1 cellular context compared by ENCODE assay signal in genomic region chrX:44314259-44314734, GRCh38.
TF ChIP-seq lines count a peak whose summit lies in the region.

No MANE protein-coding gene starts in this region.

TF ChIP-seq in HepG2, 621 proteins besides CTCF, POLR2A, EP300 and RAD21 (continued from another document):
- no peak for TF ChIP-seq RNF219 (CRISPR knock-in tag; IDR thresholded peaks at IDR 0.05)
- no peak for TF ChIP-seq PRDM15 (CRISPR knock-in tag; IDR thresholded peaks at IDR 0.05)
- no peak for TF ChIP-seq ZNF17 (CRISPR knock-in tag; IDR thresholded peaks at IDR 0.05)
- TF ChIP-seq ZNF329 (CRISPR knock-in tag; IDR thresholded peaks at IDR 0.05; ENCODE audit: low read depth), result no peak
- no peak for TF ChIP-seq KLF16 (CRISPR knock-in tag; IDR thresholded peaks at IDR 0.05)
- no peak for TF ChIP-seq ZNF672 (CRISPR knock-in tag; IDR thresholded peaks at IDR 0.05)
- no peak for TF ChIP-seq ZNF446 (CRISPR knock-in tag; IDR thresholded peaks at IDR 0.05)
- TF ChIP-seq ZNF713 (CRISPR knock-in tag; IDR thresholded peaks at IDR 0.05), result no peak
- no peak for TF ChIP-seq PPARG (CRISPR knock-in tag; conservative IDR thresholded peaks at IDR 0.05)
- no peak for TF ChIP-seq SRSF9 (IDR thresholded peaks at IDR 0.05; ENCODE audit: borderline replicate concordance, insufficient read depth, low read depth, low read length, poor library complexity, severe bottlenecking)
- no peak for TF ChIP-seq ZNF513 (CRISPR knock-in tag; conservative IDR thresholded peaks at IDR 0.05)
- TF ChIP-seq ZNF577 (CRISPR knock-in tag; IDR thresholded peaks at IDR 0.05; ENCODE audit: borderline replicate concordance, low read depth), result no peak
